10 cellular contexts compared by ENCODE assay signal in the genomic region with DNA sequence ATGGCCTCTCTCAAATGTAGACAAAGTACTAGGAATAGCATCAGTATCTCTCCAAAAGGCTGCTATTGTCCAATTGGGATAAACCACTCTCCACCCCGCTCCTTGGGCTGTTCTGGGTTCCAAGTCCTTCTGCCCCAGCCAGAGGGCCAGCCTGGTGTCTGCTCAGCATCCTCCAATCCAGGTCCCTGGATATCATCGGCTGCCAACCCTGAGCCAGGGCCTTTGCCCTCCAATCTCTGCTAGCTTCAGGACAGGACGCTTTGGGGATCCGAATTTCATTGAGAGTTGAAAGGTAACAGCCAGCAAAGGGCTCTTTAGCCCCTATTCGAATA.
"Had no signal": no experiment of that assay in that cellular context is flagged by ENCODE, and none has a peak within 500 bp of the region (broad histone marks: within the 10 kb centered on the region; RNA-seq: fewer than 3 reads in every experiment).

No MANE protein-coding gene starts in this region.

- H3K27ac ChIP-seq: lower lobe of right lung had no signal

- H3K36me3 ChIP-seq: lower lobe of right lung had no signal

- H3K9me3 Mint-ChIP-seq: activated B cell treated with CpG ODN at 0.5 μM for 24 hours; activated CD4-positive, alpha-beta T cell treated with anti-CD3 and anti-CD28 coated beads, Interleukin-2, amount 10 ng/mL, durations not matched to agents 7 days and 5 days; activated naive CD8-positive, alpha-beta T cell treated with anti-CD3 and anti-CD28 coated beads for 36 hours; activated T-helper 1 cell treated with anti-CD3 and anti-CD28 coated beads, Interleukin-12 subunit alpha, Interleukin-12 subunit beta, Interleukin-2, Interleukin-4 antibody, amounts not matched to agents 30 ng/mL and 10 ng/mL and 1 ng/mL, durations not matched to agents 14 hours and 24 hours and 36 hours; mesothelial cell of epicardium; stimulated activated naive CD8-positive, alpha-beta T cell treated with anti-CD3 and anti-CD28 coated beads, Interleukin-15, Interleukin-2, amounts not matched to agents 100 ng/mL and 50 ng/mL, for 24 hours had no signal

- H3K9me3 ChIP-seq: lower lobe of right lung had no signal

- H3K36me3 Mint-ChIP-seq: activated naive CD8-positive, alpha-beta T cell treated with anti-CD3 and anti-CD28 coated beads for 36 hours; mesothelial cell of epicardium; naive B cell had no signal

- DNase-seq: activated B cell treated with CpG ODN at 0.5 μM for 24 hours; activated CD4-positive, alpha-beta T cell treated with anti-CD3 and anti-CD28 coated beads, Interleukin-2, amount 10 ng/mL, durations not matched to agents 7 days and 5 days; activated naive CD8-positive, alpha-beta T cell treated with anti-CD3 and anti-CD28 coated beads for 36 hours; glutamatergic neuron; naive B cell; T-helper 17 cell had no signal

- H3K4me3 Mint-ChIP-seq: activated B cell treated with CpG ODN at 0.5 μM for 24 hours; activated CD4-positive, alpha-beta T cell treated with anti-CD3 and anti-CD28 coated beads, Interleukin-2, amount 10 ng/mL, durations not matched to agents 7 days and 5 days; activated naive CD8-positive, alpha-beta T cell treated with anti-CD3 and anti-CD28 coated beads for 36 hours; activated T-helper 1 cell treated with anti-CD3 and anti-CD28 coated beads, Interleukin-12 subunit alpha, Interleukin-12 subunit beta, Interleukin-2, Interleukin-4 antibody, amounts not matched to agents 30 ng/mL and 10 ng/mL and 1 ng/mL, durations not matched to agents 14 hours and 24 hours and 36 hours; mesothelial cell of epicardium; stimulated activated naive CD8-positive, alpha-beta T cell treated with anti-CD3 and anti-CD28 coated beads, Interleukin-15, Interleukin-2, amounts not matched to agents 100 ng/mL and 50 ng/mL, for 24 hours; T-helper 17 cell had no signal

- H3K27ac Mint-ChIP-seq: activated B cell treated with CpG ODN at 0.5 μM for 24 hours; activated CD4-positive, alpha-beta T cell treated with anti-CD3 and anti-CD28 coated beads, Interleukin-2, amount 10 ng/mL, durations not matched to agents 7 days and 5 days; activated naive CD8-positive, alpha-beta T cell treated with anti-CD3 and anti-CD28 coated beads for 36 hours; activated T-helper 1 cell treated with anti-CD3 and anti-CD28 coated beads, Interleukin-12 subunit alpha, Interleukin-12 subunit beta, Interleukin-2, Interleukin-4 antibody, amounts not matched to agents 30 ng/mL and 10 ng/mL and 1 ng/mL, durations not matched to agents 14 hours and 24 hours and 36 hours; mesothelial cell of epicardium; stimulated activated naive CD8-positive, alpha-beta T cell treated with anti-CD3 and anti-CD28 coated beads, Interleukin-15, Interleukin-2, amounts not matched to agents 100 ng/mL and 50 ng/mL, for 24 hours; T-helper 17 cell had no signal

- H3K4me3 ChIP-seq: lower lobe of right lung had no signal

- ATAC-seq: T-helper 17 cell had no signal

- H3K4me1 Mint-ChIP-seq: activated B cell treated with CpG ODN at 0.5 μM for 24 hours; activated CD4-positive, alpha-beta T cell treated with anti-CD3 and anti-CD28 coated beads, Interleukin-2, amount 10 ng/mL, durations not matched to agents 7 days and 5 days; activated naive CD8-positive, alpha-beta T cell treated with anti-CD3 and anti-CD28 coated beads for 36 hours; T-helper 17 cell had no signal
